1 cellular context compared by ENCODE assay signal in genomic region chrX:103687696-103688191, GRCh38.
TF ChIP-seq lines count a peak whose summit lies in the region.

No MANE protein-coding gene starts in this region.

TF ChIP-seq in K562, 482 proteins besides CTCF, POLR2A, EP300 and RAD21 (continued from another document):
- TF ChIP-seq ZBTB11 (CRISPR knock-in tag; IDR thresholded peaks at IDR 0.05), result 0 out of 6 replicates have a peak, but pooled peaks of 1 of the 3 experiments have one; percentile 6
- no peak for TF ChIP-seq ZNF184 (CRISPR knock-in tag; IDR thresholded peaks at IDR 0.05)
- no peak for TF ChIP-seq TAF7 (tag; IDR thresholded peaks at IDR 0.05)
- TF ChIP-seq HDAC2 (IDR thresholded peaks at IDR 0.05), result peak; percentile 14; the same call in 1 of the 2 replicates
